In genomic region chr10:3549118-3549517, GRCh38 we compare ENCODE assay signal across 12 cellular contexts.
DNase-seq lines count a peak whose midpoint lies in the region; TF ChIP-seq lines count a peak whose summit lies in the region.
"Had no signal": no experiment of that assay in that cellular context is flagged by ENCODE, and none has a peak within 500 bp of the region (broad histone marks: within the 10 kb centered on the region; RNA-seq: fewer than 3 reads in every experiment).

No MANE protein-coding gene starts in this region.

- H3K36me3 Mint-ChIP-seq in HFFc6 (ENCODE audit: low read depth) (peaks cover 12% of the 10 kb centered on the region), osteocyte (ENCODE audit: unreplicated experiment) (peaks cover 2% of the 10 kb centered on the region)
- H3K36me3 Mint-ChIP-seq: CD4-positive, CD25-positive, alpha-beta regulatory T cell had no signal

- H4K20me1 ChIP-seq in BLaER1 treated with 17β-estradiol and CSF1 and Interleukin-3, amounts not matched to agents 10 nM and 100 nM, result no peaks in the 10 kb centered on the region

- TF ChIP-seq CTCF in HFFc6 (IDR thresholded peaks at IDR 0.05) (no peak), ascending aorta (IDR thresholded peaks at IDR 0.05) (no peak), osteocyte (IDR thresholded peaks at IDR 0.05) (no peak)

- H3K9ac ChIP-seq in BLaER1 treated with 17β-estradiol and CSF1 and Interleukin-3, amounts not matched to agents 10 nM and 100 nM, result no peak overlapping the region

- H3K4me3 Mint-ChIP-seq in HFFc6 (no peak overlapping the region; the same call in 1 of the 2 replicates), osteocyte (ENCODE audit: unreplicated experiment) (no peak overlapping the region)
- H3K4me3 Mint-ChIP-seq: CD4-positive, CD25-positive, alpha-beta regulatory T cell; GM23338 had no signal

- no peak overlapping the region for H3K4me3 ChIP-seq in BLaER1 treated with 17β-estradiol and CSF1 and Interleukin-3, amounts not matched to agents 10 nM and 100 nM
- H3K4me3 ChIP-seq in ascending aorta, result no peak overlapping the region
- H3K4me3 ChIP-seq: A549, GM23338 had no signal

- peaks cover 2% of the 10 kb centered on the region for H3K27me3 Mint-ChIP-seq in HFFc6 (ENCODE audit: insufficient read depth)
- H3K27me3 Mint-ChIP-seq in osteocyte (ENCODE audit: unreplicated experiment), result no peaks in the 10 kb centered on the region

- H3K4me1 Mint-ChIP-seq in HFFc6 (ENCODE audit: low read depth), result peaks cover 24% of the 10 kb centered on the region
- peaks cover 28% of the 10 kb centered on the region for H3K4me1 Mint-ChIP-seq in osteocyte (ENCODE audit: unreplicated experiment)
- H3K4me1 Mint-ChIP-seq: GM23338 had no signal

- no peak for DNase-seq in HFFc6
- no peak for DNase-seq in ascending aorta (ENCODE audit: low spot score in 2 of 2)
- no peak for DNase-seq in osteocyte (ENCODE audit: extremely low spot score, unreplicated experiment)
- no peak for DNase-seq in KBM-7
- DNase-seq in activated naive CD4-positive, alpha-beta T cell (lab: John Stamatoyannopoulos, UW), result no peak
- no peak for DNase-seq in NK-92 treated with Interleukin-12 subunit alpha and Interleukin-12 subunit beta, amount 100 ng/mL, for 24 hours (lab: John Stamatoyannopoulos, UW)
- DNase-seq: CD4-positive, CD25-positive, alpha-beta regulatory T cell; DMS53; H7 had no signal

- in situ Hi-C loops in KBM-7 (cut with MboI; ENCODE audit: low pct_unique_long_range_greater_than_20kb, low sequenced_read_pairs), result no loop called here

- H3K9me3 Mint-ChIP-seq in HFFc6 (peaks cover 17% of the 10 kb centered on the region), osteocyte (ENCODE audit: unreplicated experiment) (no peaks in the 10 kb centered on the region)

- intact Hi-C loops in ascending aorta (cut with DNase I), result no loop called here

- H3K36me3 ChIP-seq in BLaER1 treated with 17β-estradiol and CSF1 and Interleukin-3, amounts not matched to agents 10 nM and 100 nM, result no peaks in the 10 kb centered on the region
- H3K36me3 ChIP-seq in ascending aorta, result no peaks in the 10 kb centered on the region

- peak overlapping the region in 9 of 11 experiments; percentile 9 to 63 (median 60); a peak in 14 of 22 replicates for H3K4me2 ChIP-seq in BLaER1 treated with 17β-estradiol and CSF1 and Interleukin-3, amounts not matched to agents 10 nM and 100 nM
- H3K4me2 ChIP-seq: A549, GM23338 had no signal

- H3K27ac Mint-ChIP-seq in HFFc6 (peak overlapping the region; percentile 81; the same call in 1 of the 2 replicates), osteocyte (ENCODE audit: unreplicated experiment) (peak overlapping the region; percentile 23)
- H3K27ac Mint-ChIP-seq: CD4-positive, CD25-positive, alpha-beta regulatory T cell; GM23338 had no signal

- peaks cover 14 to 31% (median 22%) of the 10 kb centered on the region in 11 experiments for H3K9me3 ChIP-seq in BLaER1 treated with 17β-estradiol and CSF1 and Interleukin-3, amounts not matched to agents 10 nM and 100 nM (replicated peaks in 1 of 11)
- no peaks in the 10 kb centered on the region for H3K9me3 ChIP-seq in ascending aorta
- H3K9me3 ChIP-seq: A549 had no signal

- peaks cover 15 to 55% (median 43%) of the 10 kb centered on the region in 10 experiments for H3K4me1 ChIP-seq in BLaER1 treated with 17β-estradiol and CSF1 and Interleukin-3, amounts not matched to agents 10 nM and 100 nM
- peaks cover 4 to 6% of the 10 kb centered on the region in 2 donors for H3K4me1 ChIP-seq in ascending aorta

- H3K27ac ChIP-seq in BLaER1 treated with 17β-estradiol and CSF1 and Interleukin-3, amounts not matched to agents 10 nM and 100 nM, result no peak overlapping the region
- peak overlapping the region; percentile 32 to 37 for H3K27ac ChIP-seq in ascending aorta

- H3K27me3 ChIP-seq in BLaER1 treated with 17β-estradiol and CSF1 and Interleukin-3, amounts not matched to agents 10 nM and 100 nM, result no peaks in the 10 kb centered on the region
- H3K27me3 ChIP-seq in ascending aorta, result no peaks in the 10 kb centered on the region

Comparison
In these comparisons a context has a peak if more than half of its experiments do, and no peak if none do; other contexts are left out.
1. H3K27ac ChIP-seq: peak in ascending aorta (2 of 2); none in BLaER1 treated with 17β-estradiol and CSF1 and Interleukin-3, amounts not matched to agents 10 nM and 100 nM (0 of 11).